In the genomic region with DNA sequence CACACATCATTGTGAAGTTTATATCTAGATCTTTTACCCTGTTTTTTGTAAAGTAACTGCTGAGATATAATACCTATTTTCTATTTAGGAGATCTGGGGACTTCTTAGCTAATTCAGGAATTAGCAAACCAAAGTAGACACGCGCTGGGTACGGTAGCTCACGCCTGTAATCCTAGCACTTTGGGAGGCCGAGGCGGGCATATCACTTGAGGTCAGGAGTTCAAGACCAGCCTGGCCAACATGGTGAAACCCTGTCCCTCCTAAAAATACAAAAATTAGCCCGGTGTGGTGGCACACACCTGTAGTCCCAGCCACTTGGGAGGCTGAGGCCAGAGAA, we compare ENCODE assay signal across 7 cellular contexts. TPM values are rescaled to one million over a fixed set of nuclear protein-coding genes. Genes with fewer than 3 reads are reported as not detected.
DNase-seq lines count a peak whose midpoint lies in the region; ATAC-seq and TF ChIP-seq lines count a peak whose summit lies in the region.
"Not testable (repeated sequence)": the region's sequence is repeated elsewhere in the genome, so short reads cannot be mapped to it uniquely, and the experiment has no call there.

No MANE protein-coding gene starts in this region.

- not testable (repeated sequence) for H2BK120ac ChIP-seq in IMR-90 (ENCODE audit: low read depth, low read length)

- not testable (repeated sequence) for TF ChIP-seq RAD21 in IMR-90 (IDR thresholded peaks at IDR 0.05; ENCODE audit: low read length)

- H2BK20ac ChIP-seq in IMR-90 (ENCODE audit: low read depth, low read length), result not testable (repeated sequence)

- H3K27me3 ChIP-seq in IMR-90 (ENCODE audit: control insufficient read depth, insufficient read depth, low read length); spleen (replicated peaks in 1 of 7): not testable (repeated sequence)

- H4K5ac ChIP-seq in IMR-90 (ENCODE audit: low read depth, low read length), result not testable (repeated sequence)

- not testable (repeated sequence) for H2AK9ac ChIP-seq in IMR-90 (replicated peaks; ENCODE audit: low read depth, low read length, poor library complexity)

- in situ Hi-C loops in IMR-90 (cut with MboI; ENCODE audit: low sequenced_read_pairs), result not testable (repeated sequence)

- H3K27ac ChIP-seq in IMR-90 (ENCODE audit: insufficient read depth, low read length) (0 out of 2 replicates have a peak overlapping the region, but pooled peaks have one; percentile 29), spleen (peak overlapping the region in 7 of 8 donors; percentile 36 to 98 (median 72))

- not testable (repeated sequence) for H3K18ac ChIP-seq in IMR-90 (ENCODE audit: low read depth, low read length)

- not testable (repeated sequence) for TF ChIP-seq POLR2A in IMR-90 (IDR thresholded peaks at IDR 0.05; ENCODE audit: low read depth, low read length); spleen (IDR thresholded peaks at IDR 0.05)

- H4K8ac ChIP-seq in IMR-90 (ENCODE audit: low read depth in 2 of 2, low read length in 2 of 2), result not testable (repeated sequence)

- intact Hi-C loops in IMR-90 (cut with micrococcal nuclease); activated CD8-positive, alpha-beta T cell treated with anti-CD3 and anti-CD28 coated beads for 36 hours (cut with micrococcal nuclease); spleen (cut with DNase I; ENCODE audit: low total_unique reads): not testable (repeated sequence)

- H3K4me3 Mint-ChIP-seq in activated CD8-positive, alpha-beta T cell treated with anti-CD3 and anti-CD28 coated beads for 36 hours, result peak overlapping the region; percentile 70
- H3K4me3 Mint-ChIP-seq in brain (peak overlapping the region in 1 of 5 experiments; percentile 76), immature natural killer cell (peak overlapping the region; percentile 68 to 85 (median 79))

- H2AFZ ChIP-seq in IMR-90 (replicated peaks; ENCODE audit: low read length, poor library complexity), result not testable (repeated sequence)

- not testable (repeated sequence) for H3K14ac ChIP-seq in IMR-90 (replicated peaks; ENCODE audit: low read depth, low read length)

- not testable (repeated sequence) for H3K9me1 ChIP-seq in IMR-90 (ENCODE audit: insufficient read depth, low read length)

- H3K4me3 ChIP-seq in IMR-90 (ENCODE audit: insufficient read depth, low read depth, low read length), result not testable (repeated sequence)
- peak overlapping the region in 1 of 8 donors; percentile 31 for H3K4me3 ChIP-seq in spleen

- H3K9ac ChIP-seq in IMR-90 (ENCODE audit: low read depth, low read length), result not testable (repeated sequence)

- dilution Hi-C loops in IMR-90 (cut with HindIII; ENCODE audit: low sequenced_read_pairs, unreplicated experiment), result not testable (repeated sequence)

- not testable (repeated sequence) for H3K27me3 Mint-ChIP-seq in activated CD8-positive, alpha-beta T cell treated with anti-CD3 and anti-CD28 coated beads for 36 hours; brain; immature natural killer cell (ENCODE audit: low read depth in 3 of 3)

- H3K56ac ChIP-seq in IMR-90 (ENCODE audit: extremely low read depth, insufficient read depth, low read length), result not testable (repeated sequence)

- not testable (repeated sequence) for H2AK5ac ChIP-seq in IMR-90 (ENCODE audit: low read depth, low read length)

- H2BK15ac ChIP-seq in IMR-90 (ENCODE audit: low read depth, low read length), result not testable (repeated sequence)

- H3K4me2 ChIP-seq in IMR-90 (ENCODE audit: low read depth, low read length), result 0 out of 2 replicates have a peak overlapping the region, but pooled peaks have one; percentile 0

- POLR2A ChIA-PET in IMR-90 (lab: Charles Lee; ENCODE audit: unreplicated experiment), result not testable (repeated sequence)
- POLR2A ChIA-PET in activated CD8-positive, alpha-beta T cell treated with anti-CD3 and anti-CD28 coated beads for 36 hours (lab: Charles Lee), result interaction anchor here (0.7 to 3.8 kb wide), 5 partner anchors 8 to 22 kb away, joined by 3 to 21 read pairs (median 3); partner anchors contain the start of gene ANKRD44

- H3K36me3 Mint-ChIP-seq in activated CD8-positive, alpha-beta T cell treated with anti-CD3 and anti-CD28 coated beads for 36 hours (ENCODE audit: low read depth), result peaks cover 57% of the 10 kb centered on the region
- H3K36me3 Mint-ChIP-seq in brain (peaks cover 30% of the 10 kb centered on the region), immature natural killer cell (peaks cover 5 to 13% (median 8%) of the 10 kb centered on the region in 3 donors)

- H2BK5ac ChIP-seq in IMR-90 (ENCODE audit: low read depth, low read length, poor library complexity, severe bottlenecking), result peak overlapping the region; percentile 71

- CTCF ChIA-PET in IMR-90 (lab: Yijun Ruan, JAX), result not testable (repeated sequence)
- CTCF ChIA-PET in activated CD8-positive, alpha-beta T cell treated with anti-CD3 and anti-CD28 coated beads for 36 hours (lab: Charles Lee), result interaction anchor here (0.6 to 2.0 kb wide), 6 partner anchors 10 to 175 kb away, joined by 3 to 4 read pairs (median 4); no protein-coding TSS in a partner anchor

- H4K91ac ChIP-seq in IMR-90 (ENCODE audit: insufficient read depth, low read depth, low read length), result not testable (repeated sequence)

- H3K4ac ChIP-seq in IMR-90 (ENCODE audit: low read depth, low read length), result not testable (repeated sequence)

- peak; percentile 19 for ATAC-seq in GM19023 (IDR thresholded peaks at IDR 0.05; ENCODE audit: unreplicated experiment)
- peak; percentile 18 for ATAC-seq in HG02571 (IDR thresholded peaks at IDR 0.05; ENCODE audit: unreplicated experiment)
- not testable (repeated sequence) for ATAC-seq in IMR-90 (ENCODE audit: low read depth); activated CD8-positive, alpha-beta T cell treated with anti-CD3 and anti-CD28 coated beads for 36 hours

- BruUV-seq in IMR-90 (replicated peaks; lab: Mats Ljungman, UMichigan), result not testable (repeated sequence)

- not testable (repeated sequence) for H4K20me1 ChIP-seq in IMR-90 (ENCODE audit: insufficient read depth, low read length)

- DNase-seq in IMR-90; activated CD8-positive, alpha-beta T cell treated with anti-CD3 and anti-CD28 coated beads for 36 hours; immature natural killer cell; spleen: not testable (repeated sequence)

- peak overlapping the region; percentile 100 for H3K27ac Mint-ChIP-seq in activated CD8-positive, alpha-beta T cell treated with anti-CD3 and anti-CD28 coated beads for 36 hours
- H3K27ac Mint-ChIP-seq in brain, result peak overlapping the region in 4 of 5 experiments; percentile 37 to 97 (median 72)
- peak overlapping the region; percentile 88 to 99 (median 98) for H3K27ac Mint-ChIP-seq in immature natural killer cell

- H3K79me1 ChIP-seq in IMR-90 (ENCODE audit: low read depth in 1 of 2, low read length in 2 of 2), result peaks cover 4 to 15% of the 10 kb centered on the region in 2 experiments; a peak in 3 of 4 replicates

- not testable (repeated sequence) for H3K23ac ChIP-seq in IMR-90 (ENCODE audit: low read depth, low read length)

- H3K9me3 ChIP-seq in IMR-90 (ENCODE audit: control insufficient read depth, insufficient read depth, low read length); spleen: not testable (repeated sequence)

- no CpG with 5 or more reads among the region's 7 CpGs for WGBS in IMR-90 (ENCODE audit: extremely low coverage in 2 of 2, insufficient read length in 1 of 2), 2 experiments
- WGBS in spleen, 5 donors, result 69 to 88% (median 76%) methylated on average over 7 of the region's 7 CpGs

- H3K36me3 ChIP-seq in IMR-90 (ENCODE audit: control insufficient read depth, insufficient read depth, low read length), result not testable (repeated sequence)
- H3K36me3 ChIP-seq in spleen, result peaks cover 0 to 19% (median 0%) of the 10 kb centered on the region in 6 donors

- peaks cover 77% of the 10 kb centered on the region for H3K4me1 Mint-ChIP-seq in activated CD8-positive, alpha-beta T cell treated with anti-CD3 and anti-CD28 coated beads for 36 hours (ENCODE audit: low read depth)
- H3K4me1 Mint-ChIP-seq in brain (peaks cover 36% of the 10 kb centered on the region), immature natural killer cell (peaks cover 86 to 94% of the 10 kb centered on the region in 2 donors)

- H3K4me1 ChIP-seq in IMR-90 (ENCODE audit: control insufficient read depth, insufficient read depth, low read length), result not testable (repeated sequence)
- peaks cover 22 to 100% (median 83%) of the 10 kb centered on the region in 6 donors for H3K4me1 ChIP-seq in spleen

- peaks cover 11% of the 10 kb centered on the region for H3K9me3 Mint-ChIP-seq in activated CD8-positive, alpha-beta T cell treated with anti-CD3 and anti-CD28 coated beads for 36 hours
- H3K9me3 Mint-ChIP-seq in brain, result peaks cover 8 to 25% (median 17%) of the 10 kb centered on the region in 5 experiments
- not testable (repeated sequence) for H3K9me3 Mint-ChIP-seq in immature natural killer cell

- TF ChIP-seq CTCF in IMR-90 (conservative IDR thresholded peaks at IDR 0.05; ENCODE audit: low read depth, low read length); activated CD8-positive, alpha-beta T cell treated with anti-CD3 and anti-CD28 coated beads for 36 hours (IDR thresholded peaks at IDR 0.05); brain (conservative IDR thresholded peaks at IDR 0.05); spleen (IDR thresholded peaks at IDR 0.05 in 8 of 11, conservative IDR thresholded peaks at IDR 0.05 in 3 of 11): not testable (repeated sequence)

RNA-seq across cellular contexts. Expression of gene ANKRD44, which starts 23.0 kb away (rescaled TPM):
- total RNA-seq in IMR-90 (2012; rRNA removed) (11.7 and 15.6 TPM in 2 replicates), spleen (100 to 1,000 TPM; 108 to 183 (median 145) TPM)
- polyA plus RNA-seq in IMR-90 (2012; rRNA removed) (5.2 and 22.8 TPM in 2 replicates), brain (ENCODE audit: insufficient read depth, low read depth, low replicate concordance) (2.5 TPM), immature natural killer cell (100 to 1,000 TPM in 1 of 3 donors, 10 to 100 TPM in 2; 58.0 to 125 (median 65.6) TPM), spleen (10 to 100 TPM; 16.0 to 18.5 (median 16.3) TPM)
- polyA plus RNA-seq in IMR-90 (2012; cell fraction: cytosol; rRNA removed), result 1.3 and 1.7 TPM in 2 replicates
- 3.8 and 11.8 TPM in 2 replicates for polyA plus RNA-seq in IMR-90 (2012; cell fraction: nucleus; rRNA removed; ENCODE audit: low replicate concordance)
- total RNA-seq in activated CD8-positive, alpha-beta T cell treated with anti-CD3 and anti-CD28 coated beads for 36 hours, result 100 to 1,000 TPM; 131 to 132 TPM
